Comparison of ENCODE assay signal across 18 cellular contexts in the genomic region with DNA sequence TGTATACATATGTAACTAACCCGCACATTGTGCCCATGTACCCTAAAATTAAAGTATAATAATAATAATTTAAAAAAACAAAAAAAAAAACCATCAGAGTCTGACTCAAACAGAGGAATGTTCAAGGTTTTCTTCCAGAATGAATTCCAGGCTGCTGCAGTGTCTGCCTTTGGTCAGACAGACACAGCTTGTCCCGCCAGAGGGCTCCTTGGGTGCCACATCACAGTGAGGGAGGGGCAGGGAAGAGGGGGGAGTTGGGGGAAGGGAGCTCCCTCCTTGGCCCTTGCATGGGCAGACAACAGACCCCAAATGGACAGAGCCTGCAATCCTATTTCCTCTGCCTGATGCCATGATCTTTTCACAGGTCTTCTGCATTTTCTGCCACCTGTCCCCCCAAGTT. TPM values are rescaled to one million over a fixed set of nuclear protein-coding genes. Genes with fewer than 3 reads are reported as not detected.
A peak's percentile ranks its signal among the peaks of the same experiment; 100 is the strongest.
DNase-seq lines count a peak whose midpoint lies in the region; ATAC-seq and TF ChIP-seq lines count a peak whose summit lies in the region.
"Had no signal": no experiment of that assay in that cellular context is flagged by ENCODE, and none has a peak within 500 bp of the region (broad histone marks: within the 10 kb centered on the region; RNA-seq: fewer than 3 reads in every experiment).

No MANE protein-coding gene starts in this region.

- no peak for TF ChIP-seq EP300 in gastroesophageal sphincter (IDR thresholded peaks at IDR 0.05)

- no peak for TF ChIP-seq POLR2A in gastroesophageal sphincter (IDR thresholded peaks at IDR 0.05)

- DNase-seq in SK-N-MC (ENCODE audit: low read depth, low spot score) (no peak), osteoblast (ENCODE audit: insufficient read length, low spot score, missing footprints) (no peak), cerebellum (ENCODE audit: low spot score) (no peak), NCI-H2081 (lab: John Stamatoyannopoulos, UW) (no peak)
- DNase-seq: activated CD4-positive, CD25-positive, alpha-beta regulatory T cell; activated T-cell treated with anti-CD3 and anti-CD28 coated beads, Interleukin-2, amount 50 U/mL, for 48 hours; BE2C; central memory CD4-positive, alpha-beta T cell; GDM1; NCI-H1105; NCI-H69; stomach had no signal

- H3K9ac ChIP-seq in SK-N-MC (ENCODE audit: insufficient read length), result no peak overlapping the region

- ATAC-seq in gastroesophageal sphincter (peak; percentile 59), HG02763 (IDR thresholded peaks at IDR 0.05; ENCODE audit: unreplicated experiment) (no peak), GM21619 (IDR thresholded peaks at IDR 0.05; ENCODE audit: unreplicated experiment) (no peak)
- ATAC-seq: esophagus mucosa had no signal

- H3K9me3 ChIP-seq in SK-N-MC (ENCODE audit: low read depth, low read length) (peaks cover 4% of the 10 kb centered on the region; the same call in 1 of the 2 replicates), gastroesophageal sphincter (no peaks in the 10 kb centered on the region), osteoblast (ENCODE audit: low read depth, low read length) (no peaks in the 10 kb centered on the region)
- H3K9me3 ChIP-seq: BE2C, ovary, stomach had no signal

- 0 out of 2 replicates have a peak overlapping the region, but pooled peaks have one; percentile 0 for H3K4me3 ChIP-seq in ACC112 (ENCODE audit: low read depth, low read length)
- peak overlapping the region; percentile 49 for H3K4me3 ChIP-seq in SK-N-MC
- H3K4me3 ChIP-seq in gastroesophageal sphincter, result no peak overlapping the region
- no peak overlapping the region for H3K4me3 ChIP-seq in osteoblast (ENCODE audit: insufficient read depth, low read length)
- H3K4me3 ChIP-seq: ovary, stomach had no signal

- TF ChIP-seq CTCF in gastroesophageal sphincter (IDR thresholded peaks at IDR 0.05), result no peak
- peak; percentile 13 for TF ChIP-seq CTCF in osteoblast (IDR thresholded peaks at IDR 0.05; ENCODE audit: extremely low read depth, low read depth, low read length)

- H3K4me2 ChIP-seq in osteoblast (ENCODE audit: insufficient read depth, low read length), result peak overlapping the region; percentile 26

- no peaks in the 10 kb centered on the region for H3K27me3 ChIP-seq in ACC112 (ENCODE audit: insufficient read depth, low read length)
- H3K27me3 ChIP-seq in gastroesophageal sphincter, result no peaks in the 10 kb centered on the region
- no peaks in the 10 kb centered on the region for H3K27me3 ChIP-seq in osteoblast (ENCODE audit: insufficient read depth, low read length)
- H3K27me3 ChIP-seq: BE2C, ovary, stomach had no signal

- no peaks in the 10 kb centered on the region for H4K20me1 ChIP-seq in osteoblast (ENCODE audit: insufficient read depth, low read length)

- H3K79me2 ChIP-seq in ACC112 (ENCODE audit: control insufficient read depth, insufficient read depth, low read length, unreplicated experiment) (peaks cover 13% of the 10 kb centered on the region), osteoblast (ENCODE audit: insufficient read depth, low read length) (peaks cover 57% of the 10 kb centered on the region)

- H3K36me3 ChIP-seq in ACC112 (ENCODE audit: insufficient read depth, low read length), result peaks cover 21% of the 10 kb centered on the region
- H3K36me3 ChIP-seq in SK-N-MC (ENCODE audit: insufficient read depth, low read length), result peaks cover 48% of the 10 kb centered on the region
- peaks cover 0 to 38% of the 10 kb centered on the region in 2 donors for H3K36me3 ChIP-seq in gastroesophageal sphincter
- H3K36me3 ChIP-seq in osteoblast (ENCODE audit: insufficient read depth, low read length), result peaks cover 39% of the 10 kb centered on the region
- H3K36me3 ChIP-seq: ovary had no signal

- H2AFZ ChIP-seq in ACC112 (ENCODE audit: low read length, unreplicated experiment) (no peak overlapping the region), osteoblast (ENCODE audit: low read length) (no peak overlapping the region)

- H3K27ac ChIP-seq in ACC112 (ENCODE audit: low read depth, low read length) (peak overlapping the region; percentile 52), SK-N-MC (peak overlapping the region; percentile 54; the same call in 1 of the 2 replicates), gastroesophageal sphincter (peak overlapping the region in 3 of 4 donors; percentile 8 to 56 (median 51)), osteoblast (ENCODE audit: low read depth, low read length) (peak overlapping the region; percentile 72)
- H3K27ac ChIP-seq: ovary had no signal

- 69 to 100% methylated on average over 1 to 2 of the region's 2 CpGs for WGBS in gastroesophageal sphincter (ENCODE audit: low coverage in 1 of 2), 2 donors

- H3K4me1 ChIP-seq in ACC112 (ENCODE audit: control insufficient read depth, insufficient read depth, low read length, unreplicated experiment), result peaks cover 30% of the 10 kb centered on the region
- H3K4me1 ChIP-seq in gastroesophageal sphincter, result peaks cover 14 to 38% (median 15%) of the 10 kb centered on the region in 3 donors
- H3K4me1 ChIP-seq in osteoblast (ENCODE audit: insufficient read depth, low read length), result peaks cover 37% of the 10 kb centered on the region

RNA-seq across cellular contexts. Expression of a gene that starts 36.5 kb away (rescaled TPM):
- total RNA-seq in gastroesophageal sphincter, result 100 to 1,000 TPM; 125 to 312 (median 151) TPM
- total RNA-seq in osteoblast, result 400 and 433 TPM in 2 replicates
- 17.1 TPM for total RNA-seq in cerebellum

Comparison
In these comparisons a context has a peak if more than half of its experiments do, and no peak if none do; other contexts are left out.
1. H3K4me3 ChIP-seq: peak in ACC112 (single experiment) and SK-N-MC (single experiment); none in gastroesophageal sphincter (0 of 2) and osteoblast (single experiment).
2. Peak in every context shown above with its lines, with median percentiles within 50 percentile points of each other: H3K27ac ChIP-seq.